In the genomic region with DNA sequence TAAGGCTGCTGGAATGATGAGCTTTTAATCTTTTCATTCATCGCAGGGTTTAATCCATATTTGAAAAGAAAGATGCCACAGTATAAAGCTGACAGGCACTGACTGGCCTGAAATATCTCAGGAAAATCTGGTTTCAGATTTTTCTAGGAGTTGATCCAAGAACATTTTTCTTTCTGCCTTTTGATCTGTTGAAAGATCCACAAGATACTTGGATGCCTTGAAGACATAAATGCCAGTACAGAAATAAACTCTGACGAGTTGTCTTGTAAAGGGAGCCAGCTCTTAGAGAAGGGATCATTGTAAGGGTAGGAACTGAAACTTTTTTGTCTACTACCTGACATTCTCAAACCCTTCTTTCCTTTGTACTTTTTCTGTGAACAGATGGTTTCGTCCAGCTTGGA, we compare ENCODE assay signal across 13 cellular contexts. TPM values are rescaled to one million over a fixed set of nuclear protein-coding genes. Genes with fewer than 3 reads are reported as not detected.
A peak's percentile ranks its signal among the peaks of the same experiment; 100 is the strongest.
DNase-seq lines count a peak whose midpoint lies in the region; ATAC-seq, FAIRE-seq and TF ChIP-seq lines count a peak whose summit lies in the region.
"Had no signal": no experiment of that assay in that cellular context is flagged by ENCODE, and none has a peak within 500 bp of the region (broad histone marks: within the 10 kb centered on the region; RNA-seq: fewer than 3 reads in every experiment).

No MANE protein-coding gene starts in this region.

- TF ChIP-seq RAD21 in SK-N-SH (IDR thresholded peaks at IDR 0.05; ENCODE audit: low read length), result no peak

- H3K4me3 ChIP-seq in SK-N-SH (ENCODE audit: low read depth in 2 of 2, low read length in 1 of 2) (no peak overlapping the region), fibroblast of lung (replicated peaks in 1 of 4; ENCODE audit: control extremely low read depth in 1 of 4, insufficient read depth in 1 of 4, low read depth in 3 of 4, low read length in 4 of 4) (no peak overlapping the region)
- H3K4me3 ChIP-seq: colonic mucosa had no signal

- no peaks in the 10 kb centered on the region for H3K79me2 ChIP-seq in SK-N-SH (ENCODE audit: insufficient read depth)
- no peaks in the 10 kb centered on the region for H3K79me2 ChIP-seq in fibroblast of lung (ENCODE audit: control insufficient read depth, insufficient read depth, low read length)

- H3F3A ChIP-seq in SK-N-SH (replicated peaks; ENCODE audit: insufficient read depth), result peaks cover 19% of the 10 kb centered on the region

- H2AFZ ChIP-seq in SK-N-SH (ENCODE audit: low read depth), result no peak overlapping the region
- H2AFZ ChIP-seq in fibroblast of lung (ENCODE audit: low read length), result no peak overlapping the region

- H3K9me2 ChIP-seq in SK-N-SH, result no peaks in the 10 kb centered on the region

- DNase-seq in COLO829 (ENCODE audit: low spot score) (peak; percentile 47), SK-N-SH (no peak), fibroblast of lung (ENCODE audit: low read depth in 2 of 2) (peak; percentile 49 to 86), sciatic nerve (ENCODE audit: low spot score) (no peak), HTR-8/SVneo (ENCODE audit: insufficient read length, low spot score) (no peak), iPS-NIHi11 (ENCODE audit: low spot score) (no peak)
- DNase-seq in stimulated activated CD8-positive, alpha-beta memory T cell treated with anti-CD3 and anti-CD28 coated beads, Interleukin-4, amount 100 ng/mL, for 48 hours, result no peak
- no peak for DNase-seq in activated CD8-positive, alpha-beta memory T cell treated with anti-CD3 and anti-CD28 coated beads for 24 hours
- DNase-seq: colonic mucosa, COR-L47 had no signal

- CTCF ChIA-PET in SK-N-SH (lab: Yijun Ruan, JAX), result interaction anchor here (0.8 to 11.9 kb wide), 14 partner anchors 10 to 760 kb away, joined by 3 to 140 read pairs (median 5); no protein-coding TSS in a partner anchor

- ATAC-seq in sciatic nerve, result peak; percentile 87

- FAIRE-seq in HTR-8/SVneo (lab: Jason Lieb, UNC), result no peak

- POLR2A ChIA-PET in SK-N-SH (lab: Yijun Ruan, JAX), result interaction anchor here (0.6 kb wide), 1 partner anchor 738 kb away, joined by 3 read pairs; no protein-coding TSS in a partner anchor

- TF ChIP-seq CTCF in SK-N-SH (IDR thresholded peaks at IDR 0.05), result no peak
- TF ChIP-seq CTCF in fibroblast of lung (conservative IDR thresholded peaks at IDR 0.05 in 1 of 2, IDR thresholded peaks at IDR 0.05 in 1 of 2; ENCODE audit: low read depth in 1 of 2, low read length in 2 of 2), result no peak

- H3K27ac ChIP-seq in SK-N-SH (ENCODE audit: low read depth in 2 of 2, low read length in 1 of 2), result peak overlapping the region in 1 of 2 experiments; percentile 66; a peak in 2 of 4 replicates
- peak overlapping the region; percentile 74 for H3K27ac ChIP-seq in fibroblast of lung (ENCODE audit: insufficient read depth, low read length)
- H3K27ac ChIP-seq: colonic mucosa had no signal

- H4K20me1 ChIP-seq in SK-N-SH (ENCODE audit: insufficient read depth), result no peaks in the 10 kb centered on the region
- H4K20me1 ChIP-seq in fibroblast of lung (ENCODE audit: control insufficient read depth, extremely low read depth, insufficient read depth, low read length), result no peaks in the 10 kb centered on the region

- WGBS in SK-N-SH (ENCODE audit: low lambda C conversion rate), result 24% methylated on average over 3 of the region's 3 CpGs

- peak overlapping the region; percentile 14; the same call in 1 of the 2 replicates for H3K9ac ChIP-seq in SK-N-SH
- peak overlapping the region; percentile 17 for H3K9ac ChIP-seq in fibroblast of lung (ENCODE audit: insufficient read depth, low read length)

- intact Hi-C loops in sciatic nerve (cut with DNase I), result no loop called here

- peak in 1 of 2 experiments; percentile 58; a peak in 2 of 4 replicates for TF ChIP-seq EP300 in SK-N-SH (IDR thresholded peaks at IDR 0.05; ENCODE audit: borderline replicate concordance in 1 of 2, low read depth in 1 of 2, low read length in 1 of 2)

- H3K4me2 ChIP-seq in SK-N-SH, result peak overlapping the region; percentile 53
- peak overlapping the region; percentile 47 for H3K4me2 ChIP-seq in fibroblast of lung (ENCODE audit: extremely low read depth, insufficient read depth, low read length)

- H3K4me1 ChIP-seq in SK-N-SH (ENCODE audit: control insufficient read depth in 1 of 2, insufficient read depth in 2 of 2, low read depth in 1 of 2, low read length in 1 of 2) (peaks cover 0 to 14% of the 10 kb centered on the region in 2 experiments; a peak in 3 of 4 replicates), fibroblast of lung (ENCODE audit: control insufficient read depth, extremely low read depth, insufficient read depth, low read length) (peaks cover 16% of the 10 kb centered on the region)
- H3K4me1 ChIP-seq: colonic mucosa had no signal

- no peaks in the 10 kb centered on the region for H3K36me3 ChIP-seq in SK-N-SH (replicated peaks in 1 of 2; ENCODE audit: control insufficient read depth in 1 of 2, insufficient read depth in 2 of 2, low read length in 1 of 2)
- no peaks in the 10 kb centered on the region for H3K36me3 ChIP-seq in fibroblast of lung (ENCODE audit: control insufficient read depth, insufficient read depth, low read length)
- H3K36me3 ChIP-seq: colonic mucosa had no signal

- no peaks in the 10 kb centered on the region for H3K9me3 ChIP-seq in SK-N-SH
- H3K9me3 ChIP-seq in fibroblast of lung (ENCODE audit: control insufficient read depth, insufficient read depth, low read depth, low read length), result no peaks in the 10 kb centered on the region
- H3K9me3 ChIP-seq: colonic mucosa had no signal

- H3K27me3 ChIP-seq in SK-N-SH (ENCODE audit: insufficient read depth), result peaks cover 11% of the 10 kb centered on the region; the same call in 1 of the 2 replicates
- no peaks in the 10 kb centered on the region for H3K27me3 ChIP-seq in fibroblast of lung (ENCODE audit: control insufficient read depth, insufficient read depth, low read length)
- H3K27me3 ChIP-seq: colonic mucosa had no signal

TF ChIP-seq in SK-N-SH, 30 proteins besides CTCF, POLR2A, EP300 and RAD21 (continues in another document):
- TF ChIP-seq TEAD4 (IDR thresholded peaks at IDR 0.05; ENCODE audit: borderline replicate concordance, insufficient read depth) (peak; percentile 52; the same call in 1 of the 2 replicates), NFIC (IDR thresholded peaks at IDR 0.05; ENCODE audit: borderline replicate concordance) (peak; percentile 83), GATA2 (CRISPR knock-in tag; IDR thresholded peaks at IDR 0.05) (no peak), FOSL2 (IDR thresholded peaks at IDR 0.05; ENCODE audit: borderline replicate concordance, low read depth) (0 out of 2 replicates have a peak, but pooled peaks have one; percentile 4), MEF2A (IDR thresholded peaks at IDR 0.05; ENCODE audit: borderline replicate concordance, low read depth) (peak; percentile 70), TCF12 (IDR thresholded peaks at IDR 0.05) (peak; percentile 95), GABPA (IDR thresholded peaks at IDR 0.05; ENCODE audit: low read depth) (no peak)
- TF ChIP-seq, protein P1, sequence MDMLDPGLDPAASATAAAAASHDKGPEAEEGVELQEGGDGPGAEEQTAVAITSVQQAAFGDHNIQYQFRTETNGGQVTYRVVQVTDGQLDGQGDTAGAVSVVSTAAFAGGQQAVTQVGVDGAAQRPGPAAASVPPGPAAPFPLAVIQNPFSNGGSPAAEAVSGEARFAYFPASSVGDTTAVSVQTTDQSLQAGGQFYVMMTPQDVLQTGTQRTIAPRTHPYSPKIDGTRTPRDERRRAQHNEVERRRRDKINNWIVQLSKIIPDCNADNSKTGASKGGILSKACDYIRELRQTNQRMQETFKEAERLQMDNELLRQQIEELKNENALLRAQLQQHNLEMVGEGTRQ (IDR thresholded peaks at IDR 0.05; ENCODE audit: borderline replicate concordance, low read depth, low read length), result no peak
- TF ChIP-seq, protein P2, sequence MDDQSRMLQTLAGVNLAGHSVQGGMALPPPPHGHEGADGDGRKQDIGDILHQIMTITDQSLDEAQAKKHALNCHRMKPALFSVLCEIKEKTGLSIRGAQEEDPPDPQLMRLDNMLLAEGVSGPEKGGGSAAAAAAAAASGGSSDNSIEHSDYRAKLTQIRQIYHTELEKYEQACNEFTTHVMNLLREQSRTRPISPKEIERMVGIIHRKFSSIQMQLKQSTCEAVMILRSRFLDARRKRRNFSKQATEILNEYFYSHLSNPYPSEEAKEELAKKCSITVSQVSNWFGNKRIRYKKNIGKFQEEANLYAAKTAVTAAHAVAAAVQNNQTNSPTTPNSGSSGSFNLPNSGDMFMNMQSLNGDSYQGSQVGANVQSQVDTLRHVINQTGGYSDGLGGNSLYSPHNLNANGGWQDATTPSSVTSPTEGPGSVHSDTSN (IDR thresholded peaks at IDR 0.05), result peak; percentile 94

RNA-seq across cellular contexts. Expression of a gene that starts 25.4 kb away (rescaled TPM):
- not detected in 2 replicates for polyA plus RNA-seq in SK-N-SH (2012; rRNA removed)
- not detected in 2 replicates for polyA plus RNA-seq in SK-N-SH (2012; cell fraction: cytosol; rRNA removed)
- polyA plus RNA-seq in SK-N-SH (2012; cell fraction: nucleus; rRNA removed), result not detected in 2 replicates
- not detected in 2 replicates for total RNA-seq in fibroblast of lung
- not detected in 2 replicates for polyA plus RNA-seq in fibroblast of lung
- not detected in 2 replicates for polyA plus RNA-seq in fibroblast of lung (2012)
- not detected in 2 replicates for polyA minus RNA-seq in fibroblast of lung (ENCODE audit: low replicate concordance)
- not detected for total RNA-seq in sciatic nerve
- total RNA-seq: activated T-helper 1 cell treated with anti-CD3 and anti-CD28 coated beads, Interleukin-12 subunit alpha, Interleukin-12 subunit beta, Interleukin-2, Interleukin-4 antibody, amounts not matched to agents 30 ng/mL and 10 ng/mL and 1 ng/mL, durations not matched to agents 14 hours and 24 hours and 36 hours; neural crest cell had no signal

RNA-seq across cellular contexts. Expression of a gene that starts 27.0 kb away (rescaled TPM):
- polyA plus RNA-seq in SK-N-SH (2012; rRNA removed), result not detected in 2 replicates
- polyA plus RNA-seq in SK-N-SH (2012; cell fraction: cytosol; rRNA removed), result not detected in 2 replicates
- polyA plus RNA-seq in SK-N-SH (2012; cell fraction: nucleus; rRNA removed), result not detected in 2 replicates
- not detected in 2 replicates for total RNA-seq in fibroblast of lung
- polyA plus RNA-seq in fibroblast of lung, result 0.11 and 0.17 TPM in 2 replicates
- polyA plus RNA-seq in fibroblast of lung (2012), result 0.07 TPM in 1 of 2 replicates, not detected in the other
- polyA minus RNA-seq in fibroblast of lung (ENCODE audit: low replicate concordance), result not detected in 2 replicates
- total RNA-seq in sciatic nerve, result 0.53 TPM
- total RNA-seq: activated T-helper 1 cell treated with anti-CD3 and anti-CD28 coated beads, Interleukin-12 subunit alpha, Interleukin-12 subunit beta, Interleukin-2, Interleukin-4 antibody, amounts not matched to agents 30 ng/mL and 10 ng/mL and 1 ng/mL, durations not matched to agents 14 hours and 24 hours and 36 hours; neural crest cell had no signal

RNA-seq across cellular contexts. Expression of a gene that starts 43.4 kb away (rescaled TPM):
- polyA plus RNA-seq in SK-N-SH (2012; rRNA removed) (not detected in 2 replicates), fibroblast of lung (not detected in 2 replicates)
- not detected in 2 replicates for polyA plus RNA-seq in SK-N-SH (2012; cell fraction: cytosol; rRNA removed)
- polyA plus RNA-seq in SK-N-SH (2012; cell fraction: nucleus; rRNA removed), result not detected in 2 replicates
- total RNA-seq in fibroblast of lung (not detected in 2 replicates), sciatic nerve (not detected)
- not detected in 2 replicates for polyA plus RNA-seq in fibroblast of lung (2012)
- polyA minus RNA-seq in fibroblast of lung (ENCODE audit: low replicate concordance), result not detected in 2 replicates
- total RNA-seq: activated T-helper 1 cell treated with anti-CD3 and anti-CD28 coated beads, Interleukin-12 subunit alpha, Interleukin-12 subunit beta, Interleukin-2, Interleukin-4 antibody, amounts not matched to agents 30 ng/mL and 10 ng/mL and 1 ng/mL, durations not matched to agents 14 hours and 24 hours and 36 hours; neural crest cell; ureter had no signal

RNA-seq across cellular contexts. Expression of a gene that starts 56.3 kb away (rescaled TPM):
- polyA plus RNA-seq in SK-N-SH (2012; rRNA removed) (not detected in 2 replicates), fibroblast of lung (0.19 and 0.22 TPM in 2 replicates)
- polyA plus RNA-seq in SK-N-SH (2012; cell fraction: cytosol; rRNA removed), result not detected in 2 replicates
- not detected in 2 replicates for polyA plus RNA-seq in SK-N-SH (2012; cell fraction: nucleus; rRNA removed)
- total RNA-seq in fibroblast of lung (0.26 and 0.33 TPM in 2 replicates), sciatic nerve (not detected)
- polyA plus RNA-seq in fibroblast of lung (2012), result 0.16 and 0.19 TPM in 2 replicates
- polyA minus RNA-seq in fibroblast of lung (ENCODE audit: low replicate concordance), result not detected in 2 replicates
- total RNA-seq: activated T-helper 1 cell treated with anti-CD3 and anti-CD28 coated beads, Interleukin-12 subunit alpha, Interleukin-12 subunit beta, Interleukin-2, Interleukin-4 antibody, amounts not matched to agents 30 ng/mL and 10 ng/mL and 1 ng/mL, durations not matched to agents 14 hours and 24 hours and 36 hours; colonic mucosa; neural crest cell; ureter had no signal

Comparison
In these comparisons a context has a peak if more than half of its experiments do, and no peak if none do; other contexts are left out.
1. DNase-seq: peak in COLO829 (single experiment) and fibroblast of lung (2 of 2); none in SK-N-SH (single experiment), sciatic nerve (single experiment), HTR-8/SVneo (single experiment), iPS-NIHi11 (single experiment), stimulated activated CD8-positive, alpha-beta memory T cell treated with anti-CD3 and anti-CD28 coated beads, Interleukin-4, amount 100 ng/mL, for 48 hours (single experiment) and activated CD8-positive, alpha-beta memory T cell treated with anti-CD3 and anti-CD28 coated beads for 24 hours (single experiment).